Comparison of ENCODE assay signal across 8 cellular contexts in genomic region chr3:72887723-72888545, GRCh38. TPM values are rescaled to one million over a fixed set of nuclear protein-coding genes. Genes with fewer than 3 reads are reported as not detected.
DNase-seq lines count a peak whose midpoint lies in the region; ATAC-seq, FAIRE-seq and TF ChIP-seq lines count a peak whose summit lies in the region.

GXYLT2 (plus strand) TSS chr3:72888046; CDS start chr3:72888234, 188 bp downstream.

- peak; percentile 53 for DNase-seq in MG63
- peak in 20 of 34 experiments; percentile 1 to 32 (median 12) for DNase-seq in T-cell
- DNase-seq in cerebellum (ENCODE audit: low spot score) = peak; percentile 53
- peak; percentile 88 for DNase-seq in kidney
- DNase-seq in spleen = peak; percentile 76
- DNase-seq in OCI-M2 (lab: John Stamatoyannopoulos, UW; ENCODE audit: unreplicated experiment) = no peak

- peak within 1 kb of the TSS in 1 of 2 donors; percentile 9 for H3K9ac ChIP-seq in kidney (ENCODE audit: low read length in 2 of 2)

- no peaks in the 10 kb centered on the region for H3K36me3 Mint-ChIP-seq in T-cell

- peaks cover 11 to 12% of the 10 kb centered on the region in 2 donors for H3K4me1 ChIP-seq in kidney (ENCODE audit: control insufficient read depth in 1 of 2, insufficient read depth in 1 of 2, low read depth in 1 of 2, low read length in 2 of 2)
- H3K4me1 ChIP-seq in spleen = peaks cover 6 to 25% (median 19%) of the 10 kb centered on the region in 6 donors

- POLR2A ChIA-PET in T-cell (lab: Charles Lee) = interaction anchor here in 1 of 2 donors (0.6 kb wide), 1 partner anchor 416 kb away, joined by 4 read pairs; no protein-coding TSS in a partner anchor

- H3K27ac ChIP-seq in C4-2B = peak within 1 kb of the TSS; percentile 33
- no peak within 1 kb of the TSS for H3K27ac ChIP-seq in kidney (ENCODE audit: low read depth in 2 of 2, low read length in 2 of 2)
- no peak within 1 kb of the TSS for H3K27ac ChIP-seq in spleen

- CTCF ChIA-PET in T-cell (lab: Charles Lee) = interaction anchor here in 1 of 2 donors (0.7 to 1.4 kb wide), 2 partner anchors 37 to 485 kb away, joined by 4 to 7 read pairs; no protein-coding TSS in a partner anchor

- peaks cover under 1 to 8% (median 5%) of the 10 kb centered on the region in 3 donors for H3K9me3 Mint-ChIP-seq in T-cell

- no peaks in the 10 kb centered on the region; the same call in 1 of the 2 replicates for H3K27me3 ChIP-seq in MG63
- H3K27me3 ChIP-seq in spleen (replicated peaks in 1 of 7) = peaks cover 0 to 76% (median 22%) of the 10 kb centered on the region in 7 donors

- H3K27ac Mint-ChIP-seq in T-cell = peak within 1 kb of the TSS in 1 of 2 donors; percentile 1

- no peak for FAIRE-seq in kidney (lab: Jason Lieb, UNC)

- H3K4me1 Mint-ChIP-seq in T-cell = peaks cover 12 to 21% (median 13%) of the 10 kb centered on the region in 3 donors

- peaks cover 64 to 79% of the 10 kb centered on the region in 2 donors for H3K27me3 Mint-ChIP-seq in T-cell

- intact Hi-C loops in kidney (cut with DNase I) (no loop called here), spleen (cut with DNase I; ENCODE audit: low total_unique reads) (no loop called here)

- WGBS in spleen, 5 donors = 0 to 1% (median 1%) methylated on average over 25 to 95 of the region's 96 CpGs

- no peak for TF ChIP-seq POLR2A in spleen (IDR thresholded peaks at IDR 0.05)

- no peaks in the 10 kb centered on the region for H3K9me3 ChIP-seq in MG63
- H3K9me3 ChIP-seq in kidney (ENCODE audit: control insufficient read depth in 1 of 2, low read length in 2 of 2) = peaks cover 0 to 3% of the 10 kb centered on the region in 2 donors
- peaks cover 0 to 13% (median 9%) of the 10 kb centered on the region in 8 donors for H3K9me3 ChIP-seq in spleen

- TF ChIP-seq CTCF in C4-2B (conservative IDR thresholded peaks at IDR 0.05) (peak; percentile 54), kidney (IDR thresholded peaks at IDR 0.05; ENCODE audit: borderline replicate concordance, extremely low read depth, insufficient read depth) (no peak), spleen (IDR thresholded peaks at IDR 0.05 in 8 of 11, conservative IDR thresholded peaks at IDR 0.05 in 3 of 11) (no peak)

- H3K4me3 ChIP-seq in MG63 = peak within 1 kb of the TSS; percentile 40
- peak within 1 kb of the TSS; percentile 54 to 82 for H3K4me3 ChIP-seq in kidney (ENCODE audit: low read length in 2 of 2)
- peak within 1 kb of the TSS in 6 of 8 donors; percentile 13 to 69 (median 37) for H3K4me3 ChIP-seq in spleen

- H3K36me3 ChIP-seq in MG63 = no peaks in the 10 kb centered on the region
- H3K36me3 ChIP-seq in kidney (ENCODE audit: control insufficient read depth in 1 of 2, insufficient read depth in 2 of 2, low read length in 2 of 2) = no peaks in the 10 kb centered on the region
- no peaks in the 10 kb centered on the region for H3K36me3 ChIP-seq in spleen

- H3K4me3 Mint-ChIP-seq in T-cell = peak within 1 kb of the TSS; percentile 65 to 81 (median 75)

- ATAC-seq in GM21360 (IDR thresholded peaks at IDR 0.05; ENCODE audit: unreplicated experiment) = peak; percentile 71
- ATAC-seq in T-cell (replicated peaks in 1 of 4) = peak; percentile 80 to 86 (median 83)

RNA-seq across cellular contexts. Expression of gene GXYLT2, which starts in this region (rescaled TPM):
- 0.81 and 0.89 TPM in 2 replicates for total RNA-seq in MG63 (2014; rRNA removed; shearing (Covaris generic); ENCODE audit: low replicate concordance)
- total RNA-seq in T-cell = under 1 TPM in 2 of 5 donors, not detected in 3; 0.09 to 0.19 TPM
- total RNA-seq in cerebellum = 7.4 TPM
- 3.8 TPM for total RNA-seq in kidney
- polyA plus RNA-seq in kidney (ENCODE audit: insufficient read depth, low read depth, low replicate concordance) = 0.39 TPM
- total RNA-seq in spleen = 1 to 10 TPM; 1.0 to 4.6 (median 1.1) TPM
- under 1 TPM; 0.26 to 0.35 (median 0.32) TPM for polyA plus RNA-seq in spleen

Comparison
In these comparisons a context has a peak if more than half of its experiments do, and no peak if none do; other contexts are left out.
1. Peak in DNase-seq and H3K4me3 ChIP-seq in MG63; RNA of the gene not detected or under 1 TPM.
2. Peak in DNase-seq and ATAC-seq in T-cell; RNA of the gene not detected or under 1 TPM.